In the genomic region with DNA sequence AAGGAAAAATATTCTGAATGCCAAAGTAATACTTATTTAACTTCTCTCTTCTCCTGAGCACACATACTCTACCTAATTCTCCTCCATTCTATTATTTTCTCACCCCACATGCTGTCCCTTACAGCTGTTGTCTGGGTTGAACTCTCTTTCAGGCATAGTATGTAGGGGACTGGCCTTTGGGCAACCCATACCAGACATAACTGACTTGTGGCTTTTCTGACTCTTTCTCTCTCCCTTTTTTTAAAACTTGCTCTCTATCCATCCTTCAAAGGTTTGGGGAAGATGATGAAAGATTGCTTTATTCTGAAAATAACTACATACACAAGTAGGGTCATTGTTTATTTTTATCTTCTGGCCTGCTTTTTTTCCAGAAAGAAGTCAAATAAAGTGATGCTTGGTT, we compare ENCODE assay signal across 25 cellular contexts.
"Had no signal": no experiment of that assay in that cellular context is flagged by ENCODE, and none has a peak within 500 bp of the region (broad histone marks: within the 10 kb centered on the region; RNA-seq: fewer than 3 reads in every experiment).

No MANE protein-coding gene starts in this region.

- H3K27ac ChIP-seq: brain microvascular endothelial cell, SJSA1 had no signal

- H3K4me3 Mint-ChIP-seq: activated CD4-positive, alpha-beta T cell treated with anti-CD3 and anti-CD28 coated beads for 36 hours; activated CD4-positive, alpha-beta T cell treated with anti-CD3 and anti-CD28 coated beads, Interleukin-2, amount 10 ng/mL, durations not matched to agents 7 days and 5 days; activated CD8-positive, alpha-beta T cell treated with anti-CD3 and anti-CD28 coated beads, Interleukin-2, amount 10 ng/mL, durations not matched to agents 7 days and 5 days; activated naive CD4-positive, alpha-beta T cell treated with anti-CD3 and anti-CD28 coated beads, Interleukin-2, amount 50 U/mL, for 24 hours; activated naive CD8-positive, alpha-beta T cell treated with anti-CD3 and anti-CD28 coated beads, Interleukin-2, amount 50 U/mL, for 24 hours; activated T-cell treated with anti-CD3 and anti-CD28 coated beads, Interleukin-2, amount 50 U/mL, for 24 hours; T-helper 1 cell treated with Interleukin-12 subunit alpha and Interleukin-12 subunit beta and Interleukin-4 antibody, amounts not matched to agents 30 μg/mL and 1 μg/mL, for 36 hours; T-helper 2 cell treated with Interferon-gamma antibody and Interleukin-4, amounts not matched to agents 5 μg/mL and 100 μg/mL, for 36 hours had no signal

- DNase-seq: activated CD4-positive, alpha-beta T cell treated with anti-CD3 and anti-CD28 coated beads for 36 hours; activated CD4-positive, alpha-beta T cell treated with anti-CD3 and anti-CD28 coated beads, Interleukin-2, amount 10 ng/mL, durations not matched to agents 7 days and 5 days; activated CD4-positive, alpha-beta T cell treated with anti-CD3 and anti-CD28 coated beads, Interleukin-2, amount 50 U/mL, for 48 hours; activated CD8-positive, alpha-beta T cell treated with anti-CD3 and anti-CD28 coated beads, Interleukin-2, amount 10 ng/mL, durations not matched to agents 7 days and 5 days; activated gamma-delta T cell; activated naive CD4-positive, alpha-beta T cell treated with Interleukin-2 at 50 U/mL for 16 hours; activated naive CD8-positive, alpha-beta T cell treated with anti-CD3 and anti-CD28 coated beads, Interleukin-2, amount 50 U/mL, for 24 hours; activated T-cell treated with anti-CD3 and anti-CD28 coated beads, Interleukin-2, amount 50 U/mL, for 24 hours; anterior cingulate cortex; brain microvascular endothelial cell; central memory CD4-positive, alpha-beta T cell; NCI-H1092 treated with DMSO at 0.1 percent for 48 hours; NCI-H2081; NCI-H345; NCI-H524 treated with DMSO at 0.1 percent for 48 hours; SHP77 treated with DMSO at 0.1 percent for 48 hours; SK-N-SH had no signal

- H3K4me1 ChIP-seq: SJSA1 had no signal

- H3K36me3 ChIP-seq: brain microvascular endothelial cell, SJSA1 had no signal

- H3K27ac Mint-ChIP-seq: activated CD4-positive, alpha-beta T cell treated with anti-CD3 and anti-CD28 coated beads for 36 hours; activated CD4-positive, alpha-beta T cell treated with anti-CD3 and anti-CD28 coated beads, Interleukin-2, amount 10 ng/mL, durations not matched to agents 7 days and 5 days; activated CD8-positive, alpha-beta T cell treated with anti-CD3 and anti-CD28 coated beads, Interleukin-2, amount 10 ng/mL, durations not matched to agents 7 days and 5 days; activated naive CD4-positive, alpha-beta T cell treated with anti-CD3 and anti-CD28 coated beads, Interleukin-2, amount 50 U/mL, for 24 hours; activated naive CD8-positive, alpha-beta T cell treated with anti-CD3 and anti-CD28 coated beads, Interleukin-2, amount 50 U/mL, for 24 hours; activated T-cell treated with anti-CD3 and anti-CD28 coated beads, Interleukin-2, amount 50 U/mL, for 24 hours; activated T-helper 2 cell treated with anti-CD3 and anti-CD28 coated beads, Interferon-gamma antibody, Interleukin-2, Interleukin-4, amounts not matched to agents 10 μg/mL and 5 μg/mL and 100 μg/mL, durations not matched to agents 14 hours and 24 hours and 36 hours; T-helper 1 cell treated with Interleukin-12 subunit alpha and Interleukin-12 subunit beta and Interleukin-4 antibody, amounts not matched to agents 30 μg/mL and 1 μg/mL, for 36 hours; T-helper 2 cell treated with Interferon-gamma antibody and Interleukin-4, amounts not matched to agents 5 μg/mL and 100 μg/mL, for 36 hours had no signal

- H3K4me3 ChIP-seq: K562, SJSA1 had no signal

- H3K27me3 ChIP-seq: brain microvascular endothelial cell, SJSA1 had no signal

- H3K9me3 ChIP-seq: SJSA1, SK-N-SH had no signal

- H3K9me3 Mint-ChIP-seq: activated CD4-positive, alpha-beta T cell treated with anti-CD3 and anti-CD28 coated beads, Interleukin-2, amount 10 ng/mL, durations not matched to agents 7 days and 5 days; activated naive CD4-positive, alpha-beta T cell treated with anti-CD3 and anti-CD28 coated beads, Interleukin-2, amount 50 U/mL, for 24 hours; activated naive CD8-positive, alpha-beta T cell treated with anti-CD3 and anti-CD28 coated beads, Interleukin-2, amount 50 U/mL, for 24 hours; activated T-cell treated with anti-CD3 and anti-CD28 coated beads, Interleukin-2, amount 50 U/mL, for 24 hours; activated T-helper 2 cell treated with anti-CD3 and anti-CD28 coated beads, Interferon-gamma antibody, Interleukin-2, Interleukin-4, amounts not matched to agents 10 μg/mL and 5 μg/mL and 100 μg/mL, durations not matched to agents 14 hours and 24 hours and 36 hours; T-helper 1 cell treated with Interleukin-12 subunit alpha and Interleukin-12 subunit beta and Interleukin-4 antibody, amounts not matched to agents 30 μg/mL and 1 μg/mL, for 36 hours; T-helper 2 cell treated with Interferon-gamma antibody and Interleukin-4, amounts not matched to agents 5 μg/mL and 100 μg/mL, for 36 hours had no signal

- H3K4me1 Mint-ChIP-seq: activated CD4-positive, alpha-beta T cell treated with anti-CD3 and anti-CD28 coated beads for 36 hours; activated CD4-positive, alpha-beta T cell treated with anti-CD3 and anti-CD28 coated beads, Interleukin-2, amount 10 ng/mL, durations not matched to agents 7 days and 5 days had no signal

- H3K27me3 Mint-ChIP-seq: activated CD4-positive, alpha-beta T cell treated with anti-CD3 and anti-CD28 coated beads for 36 hours; activated CD4-positive, alpha-beta T cell treated with anti-CD3 and anti-CD28 coated beads, Interleukin-2, amount 10 ng/mL, durations not matched to agents 7 days and 5 days; activated naive CD4-positive, alpha-beta T cell treated with anti-CD3 and anti-CD28 coated beads, Interleukin-2, amount 50 U/mL, for 24 hours; activated naive CD8-positive, alpha-beta T cell treated with anti-CD3 and anti-CD28 coated beads, Interleukin-2, amount 50 U/mL, for 24 hours; activated T-cell treated with anti-CD3 and anti-CD28 coated beads, Interleukin-2, amount 50 U/mL, for 24 hours had no signal

- ATAC-seq: activated CD4-positive, alpha-beta T cell treated with anti-CD3 and anti-CD28 coated beads for 36 hours; activated CD4-positive, CD25-positive, alpha-beta regulatory T cell treated with anti-CD3 and anti-CD28 coated beads, Interleukin-2, amount 50 U/mL, for 24 hours; activated CD8-positive, alpha-beta T cell treated with anti-CD3 and anti-CD28 coated beads, Interleukin-2, amount 10 ng/mL, durations not matched to agents 7 days and 5 days; activated naive CD8-positive, alpha-beta T cell treated with anti-CD3 and anti-CD28 coated beads, Interleukin-2, amount 50 U/mL, for 24 hours; K562; Panc1 had no signal
